ENCODE assay signal across 31 cellular contexts in the genomic region with DNA sequence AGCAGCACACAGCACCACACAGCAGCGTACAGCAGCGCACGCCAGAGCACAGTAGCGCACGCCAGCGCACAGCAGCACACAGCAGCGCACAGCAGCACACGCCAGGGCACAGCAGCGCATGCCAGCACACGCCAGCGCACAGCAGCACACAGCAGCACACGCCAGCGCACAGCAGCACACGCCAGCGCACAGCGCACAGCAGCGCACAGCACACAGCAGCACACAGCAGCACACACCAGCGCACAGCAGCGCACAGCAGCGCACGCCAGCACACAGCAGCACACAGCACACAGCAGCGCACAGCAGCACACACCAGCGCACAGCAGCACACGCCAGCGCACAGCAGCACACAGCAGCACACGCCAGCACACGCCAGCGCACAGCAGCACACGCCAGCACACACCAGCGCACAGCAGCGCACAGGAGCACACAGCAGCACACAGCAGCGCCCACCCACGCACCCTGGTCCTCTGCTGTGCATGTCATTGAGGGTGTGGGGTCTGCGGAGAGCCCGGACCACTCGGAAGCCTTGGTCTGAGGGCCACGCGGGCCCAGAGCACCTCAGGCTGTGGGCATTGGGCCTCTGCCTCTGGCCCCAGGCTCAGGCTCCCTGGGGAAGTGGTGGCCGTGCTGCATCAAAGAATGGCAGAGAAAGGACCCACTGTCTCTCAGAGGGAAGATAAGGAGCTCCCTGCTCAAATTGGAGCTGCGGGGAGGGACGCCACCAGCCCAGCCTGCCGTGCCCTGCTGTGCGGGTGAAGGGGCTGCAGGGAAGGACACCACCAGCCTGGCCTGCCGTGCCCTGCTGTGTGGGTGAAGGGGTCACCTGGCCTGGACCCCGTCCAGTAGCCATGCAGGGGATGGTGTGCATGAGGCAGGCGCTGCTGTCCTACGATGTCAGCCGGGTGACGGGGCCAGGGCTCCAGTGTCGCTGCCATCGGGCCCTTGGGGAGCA. TPM values are rescaled to one million over a fixed set of nuclear protein-coding genes. Genes with fewer than 3 reads are reported as not detected.
"Had no signal": no experiment of that assay in that cellular context is flagged by ENCODE, and none has a peak within 500 bp of the region (broad histone marks: within the 10 kb centered on the region; RNA-seq: fewer than 3 reads in every experiment).

No MANE protein-coding gene starts in this region.

- ATAC-seq: activated CD4-positive, alpha-beta T cell treated with anti-CD3 and anti-CD28 coated beads for 36 hours; activated T-helper 17 cell treated with anti-CD3 and anti-CD28 coated beads, Interleukin-2, amount 50 U/mL, for 72 hours had no signal

- H3K27me3 ChIP-seq: cardiac muscle cell, SJCRH30 had no signal

- H3K27me3 Mint-ChIP-seq: activated CD4-positive, alpha-beta memory T cell treated with anti-CD3 and anti-CD28 coated beads, Interleukin-2, amount 10 ng/mL, durations not matched to agents 7 days and 5 days; activated CD4-positive, alpha-beta T cell treated with anti-CD3 and anti-CD28 coated beads for 36 hours; activated naive CD8-positive, alpha-beta T cell; activated T-helper 17 cell treated with anti-CD3 and anti-CD28 coated beads, Interleukin-2, amount 50 U/mL, for 72 hours; brain had no signal

- H3K27ac ChIP-seq: cardiac muscle cell, SJCRH30, WERI-Rb-1 had no signal

- H3K4me1 ChIP-seq: SJCRH30 had no signal

- H3K4me3 Mint-ChIP-seq: activated CD4-positive, alpha-beta memory T cell treated with anti-CD3 and anti-CD28 coated beads, Interleukin-2, amount 10 ng/mL, durations not matched to agents 7 days and 5 days; activated CD4-positive, alpha-beta T cell treated with anti-CD3 and anti-CD28 coated beads for 36 hours; activated naive CD4-positive, alpha-beta T cell treated with anti-CD3 and anti-CD28 coated beads for 36 hours; activated naive CD8-positive, alpha-beta T cell; activated T-helper 17 cell treated with anti-CD3 and anti-CD28 coated beads, Interleukin-2, amount 50 U/mL, for 72 hours; brain had no signal

- H3K4me2 ChIP-seq: SK-N-SH had no signal

- FAIRE-seq: astrocyte had no signal

- H3K27ac Mint-ChIP-seq: activated CD4-positive, alpha-beta memory T cell treated with anti-CD3 and anti-CD28 coated beads, Interleukin-2, amount 10 ng/mL, durations not matched to agents 7 days and 5 days; activated CD4-positive, alpha-beta T cell treated with anti-CD3 and anti-CD28 coated beads for 36 hours; activated naive CD4-positive, alpha-beta T cell treated with anti-CD3 and anti-CD28 coated beads for 36 hours; activated naive CD8-positive, alpha-beta T cell; activated T-helper 17 cell treated with anti-CD3 and anti-CD28 coated beads, Interleukin-2, amount 50 U/mL, for 72 hours had no signal

- H3K9ac ChIP-seq: SK-N-SH had no signal

- H3K9me3 ChIP-seq: SJCRH30, SK-N-SH had no signal

- H3K4me3 ChIP-seq: cardiac muscle cell, SJCRH30 had no signal

- H3K9me3 Mint-ChIP-seq: activated T-helper 17 cell treated with anti-CD3 and anti-CD28 coated beads, Interleukin-2, amount 50 U/mL, for 72 hours had no signal

- H3K36me3 ChIP-seq: cardiac muscle cell, SJCRH30 had no signal

- DNase-seq: activated CD4-positive, alpha-beta memory T cell treated with anti-CD3 and anti-CD28 coated beads, Interleukin-2, amount 10 ng/mL, durations not matched to agents 7 days and 5 days; activated CD4-positive, alpha-beta T cell treated with anti-CD3 and anti-CD28 coated beads for 36 hours; activated CD4-positive, alpha-beta T cell treated with anti-CD3 and anti-CD28 coated beads, Interleukin-2, amount 50 U/mL, for 1 hour; activated gamma-delta T cell; activated naive CD4-positive, alpha-beta T cell treated with anti-CD3 and anti-CD28 coated beads for 36 hours; activated T-cell treated with anti-CD3 and anti-CD28 coated beads for 4 hours; activated T-cell treated with anti-CD3 and anti-CD28 coated beads, Interleukin-2, amount 50 U/mL, for 48 hours; amygdala; NCI-H1092; NCI-H1417; NCI-H1930; NCI-H2107; NCI-H2171 treated with DMSO at 0.1 percent for 48 hours; NCI-H226; NCI-H510A; NCI-H526 treated with DMSO at 0.1 percent for 48 hours; NCI-H82; Right ventricle myocardium superior; SJCRH30; SK-N-SH; T-helper 1 cell; WERI-Rb-1 had no signal

RNA-seq across cellular contexts. Expression of gene GPR146, which starts 27.5 kb away (rescaled TPM):
- total RNA-seq: MCF 10A had no signal

RNA-seq across cellular contexts. Expression of gene CYP2W1, which starts 33.9 kb away (rescaled TPM):
- total RNA-seq: activated CD4-positive, alpha-beta memory T cell treated with anti-CD3 and anti-CD28 coated beads, Interleukin-2, amount 10 ng/mL, durations not matched to agents 7 days and 5 days; activated CD4-positive, alpha-beta T cell treated with anti-CD3 and anti-CD28 coated beads for 36 hours; activated CD8-positive, alpha-beta memory T cell treated with anti-CD3 and anti-CD28 coated beads for 36 hours; activated naive CD4-positive, alpha-beta T cell treated with anti-CD3 and anti-CD28 coated beads for 36 hours; activated T-helper 17 cell treated with anti-CD3 and anti-CD28 coated beads, Interleukin-2, amount 50 U/mL, for 72 hours; astrocyte; MCF 10A; Right ventricle myocardium superior; RPMI7951; SJCRH30; T-helper 2 cell treated with Interferon-gamma antibody and Interleukin-4, amounts not matched to agents 100 ng/mL and 5 ng/mL, for 36 hours had no signal
